Comparison of ENCODE assay signal across 1 cellular context in the genomic region with DNA sequence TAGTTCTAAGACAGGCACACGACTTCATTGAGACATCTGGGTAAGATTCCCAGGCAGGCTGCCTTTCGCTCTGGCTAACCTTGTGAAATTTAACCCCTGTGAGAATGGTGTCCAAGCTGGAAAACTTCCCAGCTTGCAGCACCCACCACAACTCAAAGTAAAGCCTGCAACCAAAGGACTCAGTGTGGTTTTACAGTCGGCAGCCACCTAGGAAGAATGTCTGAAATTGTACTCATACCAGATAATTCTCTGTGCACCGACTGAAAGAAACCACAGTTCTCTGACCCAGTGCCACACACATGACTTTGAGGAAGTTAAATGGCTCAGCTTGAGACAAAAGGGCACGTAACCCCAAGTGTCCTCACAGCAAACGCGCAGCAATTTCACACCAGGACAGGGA.
TF ChIP-seq lines count a peak whose summit lies in the region.

No MANE protein-coding gene starts in this region.

TF ChIP-seq in SK-N-SH, 30 proteins besides CTCF, POLR2A, EP300 and RAD21 (continued from another document):
- TF ChIP-seq GABPA (IDR thresholded peaks at IDR 0.05; ENCODE audit: low read depth) (no peak), SIN3A (IDR thresholded peaks at IDR 0.05; ENCODE audit: borderline replicate concordance, low read depth, low read length) (no peak)
- TF ChIP-seq, protein P1, sequence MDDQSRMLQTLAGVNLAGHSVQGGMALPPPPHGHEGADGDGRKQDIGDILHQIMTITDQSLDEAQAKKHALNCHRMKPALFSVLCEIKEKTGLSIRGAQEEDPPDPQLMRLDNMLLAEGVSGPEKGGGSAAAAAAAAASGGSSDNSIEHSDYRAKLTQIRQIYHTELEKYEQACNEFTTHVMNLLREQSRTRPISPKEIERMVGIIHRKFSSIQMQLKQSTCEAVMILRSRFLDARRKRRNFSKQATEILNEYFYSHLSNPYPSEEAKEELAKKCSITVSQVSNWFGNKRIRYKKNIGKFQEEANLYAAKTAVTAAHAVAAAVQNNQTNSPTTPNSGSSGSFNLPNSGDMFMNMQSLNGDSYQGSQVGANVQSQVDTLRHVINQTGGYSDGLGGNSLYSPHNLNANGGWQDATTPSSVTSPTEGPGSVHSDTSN (IDR thresholded peaks at IDR 0.05) = peak; percentile 55; the same call in 1 of the 2 replicates
